ENCODE assay signal across 14 cellular contexts in genomic region chr6:117494694-117495318, GRCh38. TPM values are rescaled to one million over a fixed set of nuclear protein-coding genes. Genes with fewer than 3 reads are reported as not detected.
A peak's percentile ranks its signal among the peaks of the same experiment; 100 is the strongest.
DNase-seq lines count a peak whose midpoint lies in the region; ATAC-seq and TF ChIP-seq lines count a peak whose summit lies in the region.
"Had no signal": no experiment of that assay in that cellular context is flagged by ENCODE, and none has a peak within 500 bp of the region (broad histone marks: within the 10 kb centered on the region; RNA-seq: fewer than 3 reads in every experiment).

No MANE protein-coding gene starts in this region.

- no peak for DNase-seq in RWPE2 (ENCODE audit: low spot score)
- no peak for DNase-seq in endothelial cell (ENCODE audit: low spot score)
- no peak for DNase-seq in right lobe of liver
- DNase-seq in transverse colon: no peak
- DNase-seq in SIG-M5 treated with dmso at 0.1 percent for 504 hours (lab: John Stamatoyannopoulos, UW; ENCODE audit: unreplicated experiment): no peak
- no peak for DNase-seq in iPS-NIHi11 (ENCODE audit: low spot score)
- DNase-seq in NCI-H1694 treated with DMSO at 0.1 percent for 48 hours (lab: John Stamatoyannopoulos, UW): no peak
- no peak for DNase-seq in C1 segment of cervical spinal cord (lab: John Stamatoyannopoulos, UW)
- DNase-seq: activated CD8-positive, alpha-beta memory T cell treated with anti-CD3 and anti-CD28 coated beads for 24 hours; activated naive CD4-positive, alpha-beta T cell treated with Interleukin-2 at 50 U/mL for 16 hours; CD8-positive, alpha-beta T cell; head of caudate nucleus; psoas muscle had no signal

- intact Hi-C loops in right lobe of liver (cut with DNase I) (no loop called here), transverse colon (cut with DNase I; ENCODE audit: low total_unique reads) (no loop called here)

- H3K27ac ChIP-seq in RWPE2 (ENCODE audit: poor library complexity, severe bottlenecking) (peak overlapping the region; percentile 95), right lobe of liver (peak overlapping the region in 2 of 3 donors; percentile 19 to 24), transverse colon (peak overlapping the region; percentile 28 to 37 (median 34))
- H3K27ac ChIP-seq: psoas muscle had no signal

- H3K9me3 ChIP-seq in RWPE2 (ENCODE audit: severe bottlenecking) (no peaks in the 10 kb centered on the region), right lobe of liver (no peaks in the 10 kb centered on the region), transverse colon (no peaks in the 10 kb centered on the region)
- H3K9me3 ChIP-seq: psoas muscle had no signal

- peaks cover 72% of the 10 kb centered on the region for H3K4me1 Mint-ChIP-seq in endothelial cell (ENCODE audit: unreplicated experiment)

- H3K9me3 Mint-ChIP-seq in endothelial cell (ENCODE audit: unreplicated experiment): no peaks in the 10 kb centered on the region
- H3K9me3 Mint-ChIP-seq: CD8-positive, alpha-beta T cell; T-helper 2 cell treated with Interferon-gamma antibody and Interleukin-4, amounts not matched to agents 5 μg/mL and 100 μg/mL, for 36 hours had no signal

- H3K27me3 ChIP-seq in RWPE2 (ENCODE audit: insufficient read depth, poor library complexity, severe bottlenecking): no peaks in the 10 kb centered on the region
- H3K27me3 ChIP-seq in right lobe of liver: no peaks in the 10 kb centered on the region
- H3K27me3 ChIP-seq in transverse colon: no peaks in the 10 kb centered on the region

- H3K36me3 ChIP-seq in RWPE2 (ENCODE audit: low read depth): peaks cover 28% of the 10 kb centered on the region
- no peaks in the 10 kb centered on the region for H3K36me3 ChIP-seq in right lobe of liver
- H3K36me3 ChIP-seq in transverse colon: no peaks in the 10 kb centered on the region

- TF ChIP-seq EP300 in transverse colon (IDR thresholded peaks at IDR 0.05; ENCODE audit: low read depth): no peak

- in situ Hi-C loops in transverse colon (cut with MboI; ENCODE audit: low pct_ligation_motif_present in 1 of 4, low pct_unique_long_range_greater_than_20kb in 1 of 4, low sequenced_read_pairs in 3 of 4): no loop called here

- H3K36me3 Mint-ChIP-seq in endothelial cell (ENCODE audit: low read depth, unreplicated experiment): peaks cover 5% of the 10 kb centered on the region
- H3K36me3 Mint-ChIP-seq: CD8-positive, alpha-beta T cell had no signal

- H3K27me3 Mint-ChIP-seq in endothelial cell (ENCODE audit: unreplicated experiment): peaks cover 5% of the 10 kb centered on the region

- no peak for TF ChIP-seq CTCF in RWPE2 (IDR thresholded peaks at IDR 0.05; ENCODE audit: poor library complexity, severe bottlenecking)
- no peak for TF ChIP-seq CTCF in endothelial cell (IDR thresholded peaks at IDR 0.05; ENCODE audit: unreplicated experiment)
- no peak for TF ChIP-seq CTCF in right lobe of liver (IDR thresholded peaks at IDR 0.05)
- TF ChIP-seq CTCF in transverse colon (IDR thresholded peaks at IDR 0.05): no peak

- WGBS in right lobe of liver (ENCODE audit: insufficient coverage, low coverage, low lambda C conversion rate, missing lambda C conversion rate): 60% methylated on average over 3 of the region's 3 CpGs
- 53 to 59% methylated on average over 2 to 3 of the region's 3 CpGs for WGBS in transverse colon (ENCODE audit: low coverage in 1 of 2), 2 donors

- H3K4me3 ChIP-seq in RWPE2 (ENCODE audit: severe bottlenecking): no peak overlapping the region
- H3K4me3 ChIP-seq in right lobe of liver: no peak overlapping the region
- H3K4me3 ChIP-seq in transverse colon: no peak overlapping the region
- H3K4me3 ChIP-seq: psoas muscle had no signal

- TF ChIP-seq POLR2A in right lobe of liver (IDR thresholded peaks at IDR 0.05) (no peak), transverse colon (IDR thresholded peaks at IDR 0.05) (no peak)

- 0 out of 3 replicates have a peak, but pooled peaks have one; percentile 2 for ATAC-seq in RWPE2 (ENCODE audit: low read depth)
- ATAC-seq in right lobe of liver: no peak
- ATAC-seq: CD8-positive, alpha-beta T cell; psoas muscle had no signal

- peaks cover 86% of the 10 kb centered on the region for H3K4me1 ChIP-seq in RWPE2 (ENCODE audit: insufficient read depth, poor library complexity, severe bottlenecking)
- H3K4me1 ChIP-seq in right lobe of liver: peaks cover 0 to 2% (median 0%) of the 10 kb centered on the region in 4 donors
- peaks cover 0 to 36% (median 21%) of the 10 kb centered on the region in 4 donors for H3K4me1 ChIP-seq in transverse colon

- H3K27ac Mint-ChIP-seq in endothelial cell (ENCODE audit: unreplicated experiment): peak overlapping the region; percentile 97
- H3K27ac Mint-ChIP-seq: CD8-positive, alpha-beta T cell; T-helper 2 cell treated with Interferon-gamma antibody and Interleukin-4, amounts not matched to agents 5 μg/mL and 100 μg/mL, for 36 hours had no signal

- H3K4me3 Mint-ChIP-seq in endothelial cell (ENCODE audit: unreplicated experiment): no peak overlapping the region
- H3K4me3 Mint-ChIP-seq: CD8-positive, alpha-beta T cell; T-helper 2 cell treated with Interferon-gamma antibody and Interleukin-4, amounts not matched to agents 5 μg/mL and 100 μg/mL, for 36 hours had no signal

RNA-seq across cellular contexts. Expression of gene DCBLD1, which starts 12.3 kb away (rescaled TPM):
- total RNA-seq in endothelial cell (ENCODE audit: unreplicated experiment) (203 TPM), right lobe of liver (10 to 100 TPM in 4 of 6 experiments, 1 to 10 TPM in 2; 7.6 to 22.8 (median 10.8) TPM), transverse colon (10 to 100 TPM in 2 of 4 donors, 1 to 10 TPM in 2; 2.2 to 19.4 (median 10.7) TPM)

Comparison
In these comparisons a context has a peak if more than half of its experiments do, and no peak if none do; other contexts are left out.
1. H3K27ac ChIP-seq: peak in every context shown above with its lines; median percentile 95 in RWPE2; 34 in transverse colon; 22 in right lobe of liver.